ENCODE assay signal across 8 cellular contexts in genomic region chr7:140060788-140061606, GRCh38. TPM values are rescaled to one million over a fixed set of nuclear protein-coding genes. Genes with fewer than 3 reads are reported as not detected.
DNase-seq lines count a peak whose midpoint lies in the region; ATAC-seq and TF ChIP-seq lines count a peak whose summit lies in the region.

No MANE protein-coding gene starts in this region.

- 0 out of 2 replicates have a peak overlapping the region, but pooled peaks have one; percentile 67 for H3K4me3 ChIP-seq in WI38 (ENCODE audit: low read depth, low read length)

- peaks cover 5 to 6% of the 10 kb centered on the region in 2 donors for H3K9me3 Mint-ChIP-seq in stimulated activated naive CD8-positive, alpha-beta T cell treated with anti-CD3 and anti-CD28 coated beads, Interleukin-15, amount 100 ng/mL, for 72 hours

- H3K27ac Mint-ChIP-seq in stimulated activated naive CD8-positive, alpha-beta T cell treated with anti-CD3 and anti-CD28 coated beads, Interleukin-15, amount 100 ng/mL, for 72 hours, result no peak overlapping the region

- peak; percentile 26 for DNase-seq in NCI-H748 (lab: John Stamatoyannopoulos, UW; ENCODE audit: unreplicated experiment)
- DNase-seq in NCI-H748 treated with DMSO at 0.1 percent for 48 hours (lab: John Stamatoyannopoulos, UW), result no peak
- peak; percentile 72 for DNase-seq in left ventricle myocardium superior
- DNase-seq in stimulated activated naive CD8-positive, alpha-beta T cell treated with anti-CD3 and anti-CD28 coated beads, Interleukin-15, amount 100 ng/mL, for 72 hours, result no peak
- no peak for DNase-seq in HuH-7 (ENCODE audit: low spot score)
- DNase-seq in NCI-H82 (lab: John Stamatoyannopoulos, UW), result no peak

- ATAC-seq in left ventricle myocardium superior, result peak; percentile 63
- ATAC-seq in stimulated activated naive CD8-positive, alpha-beta T cell treated with anti-CD3 and anti-CD28 coated beads, Interleukin-15, amount 100 ng/mL, for 72 hours, result no peak
- ATAC-seq in GM18520 (IDR thresholded peaks at IDR 0.05; ENCODE audit: unreplicated experiment), result no peak

- peaks cover 66% of the 10 kb centered on the region for H3K4me1 Mint-ChIP-seq in stimulated activated naive CD8-positive, alpha-beta T cell treated with anti-CD3 and anti-CD28 coated beads, Interleukin-15, amount 100 ng/mL, for 72 hours

- peak overlapping the region; percentile 93 to 94 for H3K4me3 Mint-ChIP-seq in stimulated activated naive CD8-positive, alpha-beta T cell treated with anti-CD3 and anti-CD28 coated beads, Interleukin-15, amount 100 ng/mL, for 72 hours

- no peaks in the 10 kb centered on the region for H3K27me3 Mint-ChIP-seq in stimulated activated naive CD8-positive, alpha-beta T cell treated with anti-CD3 and anti-CD28 coated beads, Interleukin-15, amount 100 ng/mL, for 72 hours

- TF ChIP-seq CTCF in WI38 (IDR thresholded peaks at IDR 0.05; ENCODE audit: low read depth, low read length), result no peak

- intact Hi-C loops in left ventricle myocardium superior (cut with micrococcal nuclease), result no loop called here

RNA-seq across cellular contexts. Expression of gene PARP12, which starts 1.8 kb away (rescaled TPM):
- total RNA-seq in left ventricle myocardium superior, result 13.8 TPM

Comparison
In these comparisons a context has a peak if more than half of its experiments do, and no peak if none do; other contexts are left out.
1. DNase-seq: peak in NCI-H748 (single experiment) and left ventricle myocardium superior (single experiment); none in NCI-H748 treated with DMSO at 0.1 percent for 48 hours (single experiment), stimulated activated naive CD8-positive, alpha-beta T cell treated with anti-CD3 and anti-CD28 coated beads, Interleukin-15, amount 100 ng/mL, for 72 hours (0 of 2), HuH-7 (single experiment) and NCI-H82 (single experiment).